ENCODE assay signal across 27 cellular contexts in genomic region chr14:69064596-69064995, GRCh38.
"Had no signal": no experiment of that assay in that cellular context is flagged by ENCODE, and none has a peak within 500 bp of the region (broad histone marks: within the 10 kb centered on the region; RNA-seq: fewer than 3 reads in every experiment).

No MANE protein-coding gene starts in this region.

- H3K36me3 ChIP-seq: ovary had no signal

- H3K27me3 Mint-ChIP-seq: naive B cell; natural killer cell treated with Interleukin-12 subunit alpha and Interleukin-12 subunit beta and Interleukin-15 and Interleukin-18, amount 100 ng/mL, for 72 hours; progenitor cell of endocrine pancreas; stimulated activated naive CD8-positive, alpha-beta T cell treated with anti-CD3 and anti-CD28 coated beads, Interleukin-15, Interleukin-2, amounts not matched to agents 100 ng/mL and 50 ng/mL, for 24 hours had no signal

- ATAC-seq: left cardiac atrium; lower lobe of right lung; natural killer cell treated with Interleukin-12 subunit alpha and Interleukin-12 subunit beta and Interleukin-15 and Interleukin-18, amount 100 ng/mL, for 72 hours; sciatic nerve; stimulated activated effector memory CD8-positive, alpha-beta T cell treated with anti-CD3 and anti-CD28 coated beads, Interleukin-12 subunit alpha, Interleukin-12 subunit beta, amount 100 ng/mL, for 72 hours; upper lobe of right lung had no signal

- H3K4me1 Mint-ChIP-seq: naive B cell had no signal

- H3K9me3 Mint-ChIP-seq: naive B cell; natural killer cell treated with Interleukin-12 subunit alpha and Interleukin-12 subunit beta and Interleukin-15 and Interleukin-18, amount 100 ng/mL, for 72 hours; stimulated activated effector memory CD8-positive, alpha-beta T cell treated with anti-CD3 and anti-CD28 coated beads, Interleukin-12 subunit alpha, Interleukin-12 subunit beta, amount 100 ng/mL, for 72 hours; stimulated activated naive CD8-positive, alpha-beta T cell treated with anti-CD3 and anti-CD28 coated beads, Interleukin-15, Interleukin-2, amounts not matched to agents 100 ng/mL and 50 ng/mL, for 24 hours had no signal

- H3K4me3 ChIP-seq: left ventricle myocardium inferior, lower lobe of right lung, ovary, right atrium auricular region, skin epidermis, spleen, suprapubic skin, thoracic aorta, tibial artery, upper lobe of right lung had no signal

- H3K27ac ChIP-seq: left ventricle myocardium inferior, lower lobe of right lung, ovary, right atrium auricular region, skin epidermis, spleen, suprapubic skin, thoracic aorta, tibial artery, upper lobe of right lung had no signal

- H3K4me3 Mint-ChIP-seq: naive B cell; natural killer cell treated with Interleukin-12 subunit alpha and Interleukin-12 subunit beta and Interleukin-15 and Interleukin-18, amount 100 ng/mL, for 72 hours; stimulated activated effector memory CD8-positive, alpha-beta T cell treated with anti-CD3 and anti-CD28 coated beads, Interleukin-12 subunit alpha, Interleukin-12 subunit beta, amount 100 ng/mL, for 72 hours; stimulated activated naive CD8-positive, alpha-beta T cell treated with anti-CD3 and anti-CD28 coated beads, Interleukin-15, Interleukin-2, amounts not matched to agents 100 ng/mL and 50 ng/mL, for 24 hours had no signal

- H3K27me3 ChIP-seq: ovary, right atrium auricular region, spleen, suprapubic skin, tibial artery, upper lobe of right lung had no signal

- H3K27ac Mint-ChIP-seq: natural killer cell treated with Interleukin-12 subunit alpha and Interleukin-12 subunit beta and Interleukin-15 and Interleukin-18, amount 100 ng/mL, for 72 hours; progenitor cell of endocrine pancreas; stimulated activated naive CD8-positive, alpha-beta T cell treated with anti-CD3 and anti-CD28 coated beads, Interleukin-15, Interleukin-2, amounts not matched to agents 100 ng/mL and 50 ng/mL, for 24 hours had no signal

- DNase-seq: head of caudate nucleus; hippocampal formation; kidney glomerular epithelial cell; left cardiac atrium; left ventricle myocardium inferior; lower lobe of right lung; mammary epithelial cell; mesenchymal stem cell; naive B cell; ovary; spleen; stimulated activated CD4-positive, alpha-beta T cell treated with anti-CD3 and anti-CD28 coated beads, Interleukin-4, amount 100 ng/mL, for 24 hours; stimulated activated naive CD4-positive, alpha-beta T cell; tibial artery; trophoblast cell; upper lobe of right lung had no signal

- H3K9me3 ChIP-seq: left ventricle myocardium inferior, lower lobe of right lung, ovary, right atrium auricular region, spleen, suprapubic skin, thoracic aorta, tibial artery, upper lobe of right lung had no signal

- FAIRE-seq: keratinocyte, urothelium cell line had no signal
